Comparison of ENCODE assay signal across 8 cellular contexts in genomic region chr17:28841901-28842281, GRCh38. TPM values are rescaled to one million over a fixed set of nuclear protein-coding genes. Genes with fewer than 3 reads are reported as not detected.
A peak's percentile ranks its signal among the peaks of the same experiment; 100 is the strongest.
DNase-seq lines count a peak whose midpoint lies in the region; ATAC-seq, FAIRE-seq and TF ChIP-seq lines count a peak whose summit lies in the region.

No MANE protein-coding gene starts in this region.

- no peaks in the 10 kb centered on the region for H3K36me3 ChIP-seq in kidney (ENCODE audit: control insufficient read depth in 1 of 2, insufficient read depth in 2 of 2, low read length in 2 of 2)
- H3K36me3 ChIP-seq in testis (ENCODE audit: low read depth, missing control alignments): no peaks in the 10 kb centered on the region

- H3K27me3 ChIP-seq in testis: no peaks in the 10 kb centered on the region

- ATAC-seq in HG02852 (IDR thresholded peaks at IDR 0.05; ENCODE audit: unreplicated experiment): peak; percentile 12

- H3K4me3 ChIP-seq in AG04449 (ENCODE audit: low read depth, low read length) (peak overlapping the region; percentile 94), kidney (ENCODE audit: low read length in 2 of 2) (peak overlapping the region; percentile 92 to 97), testis (peak overlapping the region; percentile 82 to 88)

- H3K4me3 Mint-ChIP-seq in activated naive CD8-positive, alpha-beta T cell: peak overlapping the region; percentile 100

- no peak for TF ChIP-seq CTCF in AG04449 (IDR thresholded peaks at IDR 0.05; ENCODE audit: insufficient read depth, low read length, missing control alignments)
- no peak for TF ChIP-seq CTCF in kidney (IDR thresholded peaks at IDR 0.05; ENCODE audit: borderline replicate concordance, extremely low read depth, insufficient read depth)
- TF ChIP-seq CTCF in testis (IDR thresholded peaks at IDR 0.05): no peak

- no peak for TF ChIP-seq POLR2A in testis (IDR thresholded peaks at IDR 0.05)

- H3K27me3 Mint-ChIP-seq in activated naive CD8-positive, alpha-beta T cell: no peaks in the 10 kb centered on the region

- no peaks in the 10 kb centered on the region for H3K9me3 Mint-ChIP-seq in activated naive CD8-positive, alpha-beta T cell (ENCODE audit: low read depth)

- no peak for FAIRE-seq in kidney (lab: Jason Lieb, UNC)

- CTCF ChIA-PET in AG04449 (lab: Yijun Ruan, JAX): interaction anchor here (0.9 to 2.6 kb wide), 7 partner anchors 33 to 307 kb away, joined by 3 to 26 read pairs (median 3); no protein-coding TSS in a partner anchor

- no peaks in the 10 kb centered on the region for H3K36me3 Mint-ChIP-seq in activated naive CD8-positive, alpha-beta T cell

- POLR2A ChIA-PET in AG04449 (lab: Yijun Ruan, JAX): interaction anchor here (0.8 kb wide), 2 partner anchors 14 to 34 kb away, joined by 4 to 5 read pairs; no protein-coding TSS in a partner anchor

- H3K4me1 ChIP-seq in kidney (ENCODE audit: control insufficient read depth in 1 of 2, insufficient read depth in 1 of 2, low read depth in 1 of 2, low read length in 2 of 2): no peaks in the 10 kb centered on the region
- peaks cover 2% of the 10 kb centered on the region for H3K4me1 ChIP-seq in testis

- intact Hi-C loops in kidney (cut with DNase I): no loop called here
- intact Hi-C loops in testis (cut with DNase I; ENCODE audit: low total_unique reads): no loop called here

- peak overlapping the region; percentile 96 for H3K27ac Mint-ChIP-seq in activated naive CD8-positive, alpha-beta T cell

- H3K9me3 ChIP-seq in kidney (ENCODE audit: control insufficient read depth in 1 of 2, low read length in 2 of 2) (no peaks in the 10 kb centered on the region), testis (no peaks in the 10 kb centered on the region)

- H3K9ac ChIP-seq in kidney (ENCODE audit: low read length in 2 of 2): peak overlapping the region; percentile 88 to 94

- DNase-seq in AG04449 (ENCODE audit: low read depth, low spot score) (no peak), kidney (no peak), testis (no peak), glomerular visceral epithelial cell (ENCODE audit: extremely low spot score) (no peak), dedifferentiated amniotic fluid mesenchymal stem cell (ENCODE audit: extremely low spot score) (no peak), NCI-H2107 treated with DMSO at 0.1 percent for 48 hours (lab: John Stamatoyannopoulos, UW; ENCODE audit: unreplicated experiment) (no peak)

- H3K27ac ChIP-seq in kidney (ENCODE audit: low read depth in 2 of 2, low read length in 2 of 2) (peak overlapping the region; percentile 76 to 82), testis (peak overlapping the region in 1 of 2 donors; percentile 81)

- H3K4me1 Mint-ChIP-seq in activated naive CD8-positive, alpha-beta T cell (ENCODE audit: low read depth): peaks cover 21% of the 10 kb centered on the region

- WGBS in testis, 2 donors: 2% methylated on average over 6 of the region's 6 CpGs

RNA-seq across cellular contexts. Expression of gene FAM222B, which starts 0.7 kb away (rescaled TPM):
- 31.0 TPM for total RNA-seq in kidney
- polyA plus RNA-seq in kidney (ENCODE audit: insufficient read depth, low read depth, low replicate concordance): 13.0 TPM
- 10 to 100 TPM; 69.6 to 74.5 TPM for total RNA-seq in testis
- polyA plus RNA-seq in testis (ENCODE audit: insufficient read depth, low read depth, low replicate concordance): 84.5 TPM

RNA-seq across cellular contexts. Expression of gene ERAL1, which starts 12.9 kb away (rescaled TPM):
- total RNA-seq in kidney: 29.5 TPM
- polyA plus RNA-seq in kidney (ENCODE audit: insufficient read depth, low read depth, low replicate concordance): 71.6 TPM
- 10 to 100 TPM; 61.1 to 75.2 TPM for total RNA-seq in testis
- 54.8 TPM for polyA plus RNA-seq in testis (ENCODE audit: insufficient read depth, low read depth, low replicate concordance)

RNA-seq across cellular contexts. Expression of gene FLOT2, which starts 55.6 kb away (rescaled TPM):
- total RNA-seq in kidney (260 TPM), testis (10 to 100 TPM; 20.9 to 31.3 TPM)
- polyA plus RNA-seq in kidney (ENCODE audit: insufficient read depth, low read depth, low replicate concordance) (200 TPM), testis (ENCODE audit: insufficient read depth, low read depth, low replicate concordance) (33.2 TPM)
